ENCODE assay signal across 9 cellular contexts in the genomic region with DNA sequence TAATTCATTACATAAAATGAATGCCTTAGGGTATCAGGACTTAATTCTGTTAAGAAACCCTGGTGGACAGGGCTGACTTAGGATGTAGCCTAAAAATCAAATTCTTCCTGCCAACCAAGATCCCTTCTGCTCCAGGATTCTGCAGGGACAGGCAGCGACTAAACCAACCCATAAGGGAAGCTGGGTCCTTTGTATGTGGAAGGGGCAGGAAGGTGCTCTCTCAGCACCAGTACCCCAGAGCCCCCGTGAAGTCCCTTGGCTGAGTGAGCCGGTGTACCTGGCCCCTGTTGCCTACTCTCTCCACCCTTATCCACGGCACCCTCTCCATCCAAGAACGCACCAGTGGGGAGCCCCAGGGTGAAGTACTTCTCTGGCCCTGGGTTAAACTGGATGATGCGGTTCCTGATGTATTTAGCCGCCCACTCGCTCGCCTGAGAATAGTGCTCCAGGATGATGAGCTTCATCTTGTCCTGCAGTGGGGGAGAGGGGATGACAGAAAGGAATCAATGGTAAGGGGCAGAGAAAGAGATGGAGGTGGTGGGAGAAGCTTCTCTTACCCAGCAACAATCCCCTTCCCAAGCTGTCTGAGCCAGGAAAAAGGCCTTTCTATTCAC. TPM values are rescaled to one million over a fixed set of nuclear protein-coding genes. Genes with fewer than 3 reads are reported as not detected.
DNase-seq lines count a peak whose midpoint lies in the region; ATAC-seq, FAIRE-seq and TF ChIP-seq lines count a peak whose summit lies in the region.
"Had no signal": no experiment of that assay in that cellular context is flagged by ENCODE, and none has a peak within 500 bp of the region (broad histone marks: within the 10 kb centered on the region; RNA-seq: fewer than 3 reads in every experiment).

No MANE protein-coding gene starts in this region.

- no peak for DNase-seq in activated T-cell treated with anti-CD3 and anti-CD28 coated beads, Interleukin-2, amount 50 U/mL, for 4 hours
- no peak for DNase-seq in activated T-cell treated with anti-CD3 and anti-CD28 coated beads for 4 hours
- DNase-seq in K562 (ENCODE audit: extremely low read depth in 1 of 4, low spot score in 3 of 4) = no peak
- no peak for DNase-seq in memory B cell (ENCODE audit: low spot score in 2 of 2)
- no peak for DNase-seq in tibial artery
- DNase-seq: NCI-H1048 had no signal

- no TSS peak for BruUV-seq in K562 (replicated peaks; lab: Mats Ljungman, UMichigan)

- no peak for FAIRE-seq in K562 (lab: Jason Lieb, UNC)

- H3K27ac ChIP-seq in K562 (ENCODE audit: extremely low read depth, low read depth, low read length) (no peak overlapping the region), tibial artery (peak overlapping the region; percentile 91 to 94)

- peaks cover 74% of the 10 kb centered on the region for H3K4me1 Mint-ChIP-seq in activated T-cell treated with anti-CD3 and anti-CD28 coated beads, Interleukin-2, amount 50 U/mL, for 4 hours (ENCODE audit: low read depth)
- H3K4me1 Mint-ChIP-seq in memory B cell = peaks cover 22% of the 10 kb centered on the region

- no peaks in the 10 kb centered on the region for H3K27me3 Mint-ChIP-seq in activated T-cell treated with anti-CD3 and anti-CD28 coated beads, Interleukin-2, amount 50 U/mL, for 4 hours (ENCODE audit: low read depth)
- H3K27me3 Mint-ChIP-seq in memory B cell = no peaks in the 10 kb centered on the region

- peak overlapping the region; percentile 67 to 87; a peak in 2 of 4 replicates for H3K9ac ChIP-seq in K562 (ENCODE audit: insufficient read depth in 1 of 2, low read depth in 2 of 2, low read length in 2 of 2)

- TF ChIP-seq CTCF in K562 (IDR thresholded peaks at IDR 0.05 in 2 of 3, conservative IDR thresholded peaks at IDR 0.05 in 1 of 3; ENCODE audit: insufficient read depth in 2 of 3, low read depth in 1 of 3, low read length in 3 of 3) (no peak), tibial artery (IDR thresholded peaks at IDR 0.05) (no peak)

- H4K20me1 ChIP-seq in K562 (replicated peaks; ENCODE audit: control insufficient read depth, insufficient read depth, low read length) = no peaks in the 10 kb centered on the region

- in situ Hi-C loops in K562 (cut with MboI) = no loop called here

- H3K27ac Mint-ChIP-seq in memory B cell = peak overlapping the region; percentile 50

- H3K4me3 ChIP-seq in K562 = no peak overlapping the region; the same call in 1 of the 2 replicates
- peak overlapping the region; percentile 79 to 85 for H3K4me3 ChIP-seq in tibial artery

- no peaks in the 10 kb centered on the region for H3K9me3 Mint-ChIP-seq in activated T-cell treated with anti-CD3 and anti-CD28 coated beads, Interleukin-2, amount 50 U/mL, for 4 hours
- H3K9me3 Mint-ChIP-seq in memory B cell = no peaks in the 10 kb centered on the region

- TF ChIP-seq EP300 in K562 (IDR thresholded peaks at IDR 0.05; ENCODE audit: low read length) = no peak

- TF ChIP-seq POLR2A in K562 (conservative IDR thresholded peaks at IDR 0.05) = no peak

- TF ChIP-seq RAD21 in K562 (CRISPR knock-in tag; conservative IDR thresholded peaks at IDR 0.05 in 1 of 2, IDR thresholded peaks at IDR 0.05 in 1 of 2) = no peak

- H3K4me2 ChIP-seq in K562 (ENCODE audit: insufficient read depth, low read length) = peak overlapping the region; percentile 93

- H3K27me3 ChIP-seq in K562 (ENCODE audit: control insufficient read depth in 2 of 2, insufficient read depth in 2 of 2, low read length in 2 of 2) (no peaks in the 10 kb centered on the region), tibial artery (no peaks in the 10 kb centered on the region)

- no peaks in the 10 kb centered on the region for H3K9me1 ChIP-seq in K562 (ENCODE audit: control insufficient read depth, insufficient read depth, low read length)

- H3K9me3 ChIP-seq in K562 (replicated peaks; ENCODE audit: control insufficient read depth, insufficient read depth, low read depth, low read length) = peaks cover 4% of the 10 kb centered on the region
- no peaks in the 10 kb centered on the region for H3K9me3 ChIP-seq in tibial artery

- H3K4me1 ChIP-seq in K562 (replicated peaks in 1 of 2; ENCODE audit: control insufficient read depth in 2 of 2, insufficient read depth in 2 of 2, low read length in 2 of 2) (peaks cover 32 to 42% of the 10 kb centered on the region in 2 experiments), tibial artery (peaks cover 0 to 32% (median 14%) of the 10 kb centered on the region in 4 donors)

- no peak for ATAC-seq in activated T-cell treated with anti-CD3 and anti-CD28 coated beads, Interleukin-2, amount 50 U/mL, for 4 hours
- ATAC-seq in K562 (no peak), memory B cell (ENCODE audit: low read depth) (no peak), HG02852 (IDR thresholded peaks at IDR 0.05; ENCODE audit: unreplicated experiment) (no peak), GM19397 (IDR thresholded peaks at IDR 0.05; ENCODE audit: unreplicated experiment) (no peak), GM21360 (IDR thresholded peaks at IDR 0.05; ENCODE audit: unreplicated experiment) (no peak)

- H2AFZ ChIP-seq in K562 (ENCODE audit: low read depth, low read length) = no peak overlapping the region

- CTCF ChIA-PET in K562 (lab: Yijun Ruan, JAX; ENCODE audit: low intra/inter-chr PET ratio) = no interaction called here

- H3K79me2 ChIP-seq in K562 (ENCODE audit: control insufficient read depth, insufficient read depth, low read length) = peaks cover 15% of the 10 kb centered on the region

- H3K36me3 Mint-ChIP-seq in activated T-cell treated with anti-CD3 and anti-CD28 coated beads, Interleukin-2, amount 50 U/mL, for 4 hours (ENCODE audit: insufficient read depth) = peaks cover 25% of the 10 kb centered on the region
- H3K36me3 Mint-ChIP-seq in memory B cell = peaks cover 10% of the 10 kb centered on the region

- WGBS in K562 (ENCODE audit: insufficient coverage, low coverage, missing lambda C conversion rate) = 89% methylated on average over 9 of the region's 9 CpGs

- POLR2A ChIA-PET in K562 (lab: Yijun Ruan, JAX) = interaction anchor here (0.6 to 1.8 kb wide), 6 partner anchors 13 to 132 kb away, joined by 3 to 9 read pairs (median 4); no protein-coding TSS in a partner anchor

- peak overlapping the region; percentile 86 for H3K4me3 Mint-ChIP-seq in activated T-cell treated with anti-CD3 and anti-CD28 coated beads, Interleukin-2, amount 50 U/mL, for 4 hours
- H3K4me3 Mint-ChIP-seq in memory B cell = peak overlapping the region; percentile 84

- H3K36me3 ChIP-seq in K562 (ENCODE audit: control insufficient read depth, insufficient read depth, low read length) (peaks cover 29% of the 10 kb centered on the region), tibial artery (peaks cover 0 to 27% (median 0%) of the 10 kb centered on the region in 3 donors)

- intact Hi-C loops in K562 (cut with micrococcal nuclease) = loop anchor here (1.0 to 2.0 kb wide), 2 partner anchors 43 to 133 kb away; a partner anchor contains a TSS
- intact Hi-C loops in tibial artery (cut with DNase I; ENCODE audit: low total_unique reads) = no loop called here

RNA-seq across cellular contexts. Expression of a gene that starts 1.1 kb away (rescaled TPM):
- 100 to 1,000 TPM; 147 to 196 (median 149) TPM for total RNA-seq in activated T-cell treated with anti-CD3 and anti-CD28 coated beads, Interleukin-2, amount 50 U/mL, for 4 hours
- 19.7 and 24.1 TPM in 2 replicates for total RNA-seq in K562 (2011; cell fraction: chromatin; rRNA removed; ENCODE audit: low replicate concordance)
- 17.4 and 22.8 TPM in 2 replicates for total RNA-seq in K562 (2011; cell fraction: nucleolus; rRNA removed)
- 17.6 and 18.1 TPM in 2 replicates for total RNA-seq in K562 (2011; cell fraction: nucleoplasm; rRNA removed)
- total RNA-seq in K562 (2014; rRNA removed) = 26.4 and 35.6 TPM in 2 replicates
- total RNA-seq in K562 (2014; rRNA removed; fragmentation: Illumina TruSeq; extraction: Trizol) = 50.2 and 52.2 TPM in 2 replicates
- total RNA-seq in K562 (2015; rRNA removed; fragmentation: Illumina TruSeq; extraction: Trizol) = 52.2 and 55.2 TPM in 2 replicates
- total RNA-seq in K562 (2021) = 36.6 and 40.2 TPM in 2 replicates
- polyA plus RNA-seq in K562 (2011; rRNA removed) = 11.6 and 14.1 TPM in 2 replicates
- 15.5 and 20.6 TPM in 2 replicates for polyA plus RNA-seq in K562 (2011; cell fraction: cytosol; rRNA removed)
- polyA plus RNA-seq in K562 (2011; cell fraction: nucleus; rRNA removed) = 20.8 and 22.1 TPM in 2 replicates
- 42.3 and 44.7 TPM in 2 replicates for polyA plus RNA-seq in K562 (2012)
- 46.2 and 64.1 TPM in 2 replicates for polyA plus RNA-seq in K562 (2014; fragmentation: Illumina TruSeq; extraction: Trizol)
- polyA plus RNA-seq in K562 (2014; fragmentation: Nextera tagmentation; extraction: Ambion mirVana) = 100 to 1,000 TPM; 119 to 145 TPM
- polyA plus RNA-seq in K562 (2014; rRNA removed) = 33.7 and 34.6 TPM in 2 replicates
- polyA minus RNA-seq in K562 (2011; rRNA and poly(A)+ RNA removed) = 12.1 and 17.0 TPM in 2 replicates
- 13.9 and 18.3 TPM in 2 replicates for polyA minus RNA-seq in K562 (2011; cell fraction: cytosol; rRNA and poly(A)+ RNA removed)
- polyA minus RNA-seq in K562 (2011; cell fraction: nucleus; rRNA and poly(A)+ RNA removed) = 11.1 and 11.6 TPM in 2 replicates

RNA-seq across cellular contexts. Expression of a gene that starts 42.8 kb away (rescaled TPM):
- 10 to 100 TPM; 33.9 to 37.9 (median 35.2) TPM for total RNA-seq in activated T-cell treated with anti-CD3 and anti-CD28 coated beads, Interleukin-2, amount 50 U/mL, for 4 hours
- total RNA-seq in K562 (2011; cell fraction: chromatin; rRNA removed; ENCODE audit: low replicate concordance) = 48.4 and 50.0 TPM in 2 replicates
- 25.0 and 27.0 TPM in 2 replicates for total RNA-seq in K562 (2011; cell fraction: nucleolus; rRNA removed)
- total RNA-seq in K562 (2011; cell fraction: nucleoplasm; rRNA removed) = 37.1 and 41.4 TPM in 2 replicates
- total RNA-seq in K562 (2014; rRNA removed) = 36.3 and 49.4 TPM in 2 replicates
- 96.0 and 113 TPM in 2 replicates for total RNA-seq in K562 (2014; rRNA removed; fragmentation: Illumina TruSeq; extraction: Trizol)
- total RNA-seq in K562 (2015; rRNA removed; fragmentation: Illumina TruSeq; extraction: Trizol) = 63.5 and 65.7 TPM in 2 replicates
- total RNA-seq in K562 (2021) = 71.5 and 72.9 TPM in 2 replicates
- 40.2 and 75.1 TPM in 2 replicates for polyA plus RNA-seq in K562 (2011; rRNA removed)
- 27.5 and 29.4 TPM in 2 replicates for polyA plus RNA-seq in K562 (2011; cell fraction: cytosol; rRNA removed)
- polyA plus RNA-seq in K562 (2011; cell fraction: nucleus; rRNA removed) = 31.7 and 39.3 TPM in 2 replicates
- polyA plus RNA-seq in K562 (2012) = 71.4 and 72.1 TPM in 2 replicates
- 91.6 and 94.7 TPM in 2 replicates for polyA plus RNA-seq in K562 (2014; fragmentation: Illumina TruSeq; extraction: Trizol)
- polyA plus RNA-seq in K562 (2014; fragmentation: Nextera tagmentation; extraction: Ambion mirVana) = 100 to 1,000 TPM; 100 to 140 TPM
- 38.1 and 41.4 TPM in 2 replicates for polyA plus RNA-seq in K562 (2014; rRNA removed)
- 49.8 and 68.3 TPM in 2 replicates for polyA minus RNA-seq in K562 (2011; rRNA and poly(A)+ RNA removed)
- polyA minus RNA-seq in K562 (2011; cell fraction: cytosol; rRNA and poly(A)+ RNA removed) = 27.7 and 44.4 TPM in 2 replicates
- 20.3 and 28.5 TPM in 2 replicates for polyA minus RNA-seq in K562 (2011; cell fraction: nucleus; rRNA and poly(A)+ RNA removed)

RNA-seq across cellular contexts. Expression of a gene that starts 53.7 kb away (rescaled TPM):
- total RNA-seq in activated T-cell treated with anti-CD3 and anti-CD28 coated beads, Interleukin-2, amount 50 U/mL, for 4 hours = under 1 TPM; 0.13 to 0.65 (median 0.24) TPM
- not detected in 2 replicates for total RNA-seq in K562 (2011; cell fraction: chromatin; rRNA removed; ENCODE audit: low replicate concordance)
- under 0.01 TPM in 1 of 2 replicates, not detected in the other for total RNA-seq in K562 (2011; cell fraction: nucleolus; rRNA removed)
- not detected in 2 replicates for total RNA-seq in K562 (2011; cell fraction: nucleoplasm; rRNA removed)
- total RNA-seq in K562 (2014; rRNA removed) (0.04 TPM in 1 of 2 replicates, not detected in the other), K562 (2014; rRNA removed; fragmentation: Illumina TruSeq; extraction: Trizol) (0.03 TPM in 1 of 2 replicates, not detected in the other), K562 (2015; rRNA removed; fragmentation: Illumina TruSeq; extraction: Trizol) (not detected in 2 replicates), K562 (2021) (0.04 TPM in 1 of 2 replicates, not detected in the other)
- polyA plus RNA-seq in K562 (2011; rRNA removed) (not detected in 2 replicates), K562 (2014; fragmentation: Illumina TruSeq; extraction: Trizol) (0.01 and 0.03 TPM in 2 replicates), K562 (2014; fragmentation: Nextera tagmentation; extraction: Ambion mirVana) (under 1 TPM; 0.01 TPM), K562 (2014; rRNA removed) (0.01 TPM in 1 of 2 replicates, not detected in the other)
- under 0.01 TPM in 1 of 2 replicates, not detected in the other for polyA plus RNA-seq in K562 (2011; cell fraction: cytosol; rRNA removed)
- not detected in 2 replicates for polyA plus RNA-seq in K562 (2011; cell fraction: nucleus; rRNA removed)
- 0.03 and 0.79 TPM in 2 replicates for polyA plus RNA-seq in K562 (2012)
- not detected in 2 replicates for polyA minus RNA-seq in K562 (2011; rRNA and poly(A)+ RNA removed)
- not detected in 2 replicates for polyA minus RNA-seq in K562 (2011; cell fraction: cytosol; rRNA and poly(A)+ RNA removed)
- not detected in 2 replicates for polyA minus RNA-seq in K562 (2011; cell fraction: nucleus; rRNA and poly(A)+ RNA removed)
